Comparison of ENCODE assay signal across 19 cellular contexts in the genomic region with DNA sequence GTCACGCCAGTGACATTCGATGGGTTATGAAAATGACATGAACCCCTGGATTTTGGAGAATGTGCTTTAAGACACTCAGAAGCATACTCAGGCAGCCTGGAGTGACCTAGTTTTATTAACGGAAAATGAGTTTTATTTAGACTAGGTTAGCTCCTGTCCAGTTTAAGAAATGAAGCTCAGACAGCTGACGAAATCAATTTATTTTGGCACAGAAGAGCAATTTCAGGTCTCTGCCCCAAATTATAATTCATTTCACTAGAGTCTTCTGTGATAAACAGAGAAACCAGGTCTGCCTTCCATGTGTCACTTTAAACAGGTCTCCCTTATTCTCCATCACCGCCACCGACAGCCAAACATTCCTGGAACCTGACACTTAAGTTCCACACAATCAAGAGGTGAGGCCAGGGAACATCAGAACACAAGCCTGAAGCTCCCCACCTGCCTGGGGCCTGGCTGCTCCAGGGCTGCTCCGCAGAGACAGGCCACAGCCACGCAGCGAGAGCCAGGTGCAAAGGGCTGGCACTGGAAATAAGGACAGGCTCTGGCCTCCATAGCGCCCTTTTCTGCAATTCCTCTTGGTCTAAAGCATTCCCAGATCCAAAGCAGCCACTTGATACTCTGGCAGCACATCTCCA. TPM values are rescaled to one million over a fixed set of nuclear protein-coding genes. Genes with fewer than 3 reads are reported as not detected.
DNase-seq lines count a peak whose midpoint lies in the region; ATAC-seq and TF ChIP-seq lines count a peak whose summit lies in the region.
"Had no signal": no experiment of that assay in that cellular context is flagged by ENCODE, and none has a peak within 500 bp of the region (broad histone marks: within the 10 kb centered on the region; RNA-seq: fewer than 3 reads in every experiment).

No MANE protein-coding gene starts in this region.

- no peak overlapping the region for H3K4ac ChIP-seq in IMR-90 (ENCODE audit: low read depth, low read length)

- H3K23ac ChIP-seq in IMR-90 (ENCODE audit: low read depth, low read length) = no peak overlapping the region

- peaks cover 20% of the 10 kb centered on the region for H3K9me1 ChIP-seq in IMR-90 (ENCODE audit: insufficient read depth, low read length)

- H3K9me3 ChIP-seq in IMR-90 (ENCODE audit: control insufficient read depth, insufficient read depth, low read length) = no peaks in the 10 kb centered on the region
- no peaks in the 10 kb centered on the region for H3K9me3 ChIP-seq in prostate gland
- H3K9me3 ChIP-seq: body of pancreas, pancreas, spleen had no signal

- no peak overlapping the region for H3K4me3 ChIP-seq in IMR-90 (ENCODE audit: insufficient read depth, low read depth, low read length)
- no peak overlapping the region for H3K4me3 ChIP-seq in prostate gland
- H3K4me3 ChIP-seq: body of pancreas, K562, pancreas, spleen had no signal

- intact Hi-C loops in IMR-90 (cut with micrococcal nuclease) (no loop called here), posterior vena cava (cut with DNase I) (no loop called here), prostate gland (cut with DNase I) (no loop called here)

- H3K36me3 ChIP-seq in IMR-90 (ENCODE audit: control insufficient read depth, insufficient read depth, low read length) (peaks cover 21% of the 10 kb centered on the region), prostate gland (no peaks in the 10 kb centered on the region)
- H3K36me3 ChIP-seq: pancreas had no signal

- no peak for TF ChIP-seq RAD21 in IMR-90 (IDR thresholded peaks at IDR 0.05; ENCODE audit: low read length)

- no peak for ATAC-seq in IMR-90 (ENCODE audit: low read depth)
- ATAC-seq in HG02763 (IDR thresholded peaks at IDR 0.05; ENCODE audit: unreplicated experiment) = no peak
- ATAC-seq: activated CD4-positive, CD25-positive, alpha-beta regulatory T cell treated with anti-CD3 and anti-CD28 coated beads, Interleukin-2, amount 50 U/mL, for 24 hours; body of pancreas; K562; pancreas had no signal

- H4K20me1 ChIP-seq in IMR-90 (ENCODE audit: insufficient read depth, low read length) = peaks cover 64% of the 10 kb centered on the region

- BruUV-seq in IMR-90 (replicated peaks; lab: Mats Ljungman, UMichigan) = no TSS peak

- peaks cover 44 to 89% of the 10 kb centered on the region in 2 experiments for H3K79me1 ChIP-seq in IMR-90 (ENCODE audit: low read depth in 1 of 2, low read length in 2 of 2)

- no peak overlapping the region for H2AK5ac ChIP-seq in IMR-90 (ENCODE audit: low read depth, low read length)

- POLR2A ChIA-PET in IMR-90 (lab: Charles Lee; ENCODE audit: unreplicated experiment) = no interaction called here

- no peak for TF ChIP-seq CTCF in IMR-90 (conservative IDR thresholded peaks at IDR 0.05; ENCODE audit: low read depth, low read length)
- no peak for TF ChIP-seq CTCF in prostate gland (IDR thresholded peaks at IDR 0.05)

- no peak overlapping the region for H2BK120ac ChIP-seq in IMR-90 (ENCODE audit: low read depth, low read length)

- no peak overlapping the region for H3K4me2 ChIP-seq in IMR-90 (ENCODE audit: low read depth, low read length)

- no peak overlapping the region for H3K56ac ChIP-seq in IMR-90 (ENCODE audit: extremely low read depth, insufficient read depth, low read length)

- H2BK5ac ChIP-seq in IMR-90 (ENCODE audit: low read depth, low read length, poor library complexity, severe bottlenecking) = no peak overlapping the region

- H3K18ac ChIP-seq in IMR-90 (ENCODE audit: low read depth, low read length) = no peak overlapping the region

- in situ Hi-C loops in IMR-90 (cut with MboI; ENCODE audit: low sequenced_read_pairs) = no loop called here

- no peak overlapping the region for H3K9ac ChIP-seq in IMR-90 (ENCODE audit: low read depth, low read length)

- no peak overlapping the region for H2BK20ac ChIP-seq in IMR-90 (ENCODE audit: low read depth, low read length)

- H4K8ac ChIP-seq in IMR-90 (ENCODE audit: low read depth in 2 of 2, low read length in 2 of 2) = no peak overlapping the region

- dilution Hi-C loops in IMR-90 (cut with HindIII; ENCODE audit: low sequenced_read_pairs, unreplicated experiment) = no loop called here

- 100% methylated on average over 1 of the region's 10 CpGs; no CpG with 5 or more reads in 1 of the 2 experiments for WGBS in IMR-90 (ENCODE audit: extremely low coverage in 2 of 2, insufficient read length in 1 of 2), 2 experiments
- WGBS in prostate gland = 79% methylated on average over 10 of the region's 10 CpGs

- DNase-seq in IMR-90 (no peak), NCI-H2196 treated with DMSO at 0.1 percent for 48 hours (lab: John Stamatoyannopoulos, UW; ENCODE audit: unreplicated experiment) (peak; percentile 11), cerebellar cortex (ENCODE audit: low spot score) (peak; percentile 63), posterior vena cava (ENCODE audit: low spot score) (peak; percentile 57), middle frontal gyrus (ENCODE audit: extremely low spot score, low spot score) (no peak), RKO (ENCODE audit: low spot score) (no peak), prostate gland (ENCODE audit: low spot score) (no peak)
- DNase-seq: activated naive CD4-positive, alpha-beta T cell treated with anti-CD3 and anti-CD28 coated beads, Interleukin-2, amount 10 ng/mL, durations not matched to agents 7 days and 5 days; AML-193; body of pancreas; HFFc6; hippocampal formation; kidney glomerular epithelial cell; NCI-H69; pancreas; spleen had no signal

- H2AK9ac ChIP-seq in IMR-90 (replicated peaks; ENCODE audit: low read depth, low read length, poor library complexity) = peak overlapping the region; percentile 55

- CTCF ChIA-PET in IMR-90 (lab: Yijun Ruan, JAX) = interaction anchor here (0.7 kb wide), 1 partner anchor 10 kb away, joined by 5 read pairs; no protein-coding TSS in a partner anchor

- H3K14ac ChIP-seq in IMR-90 (replicated peaks; ENCODE audit: low read depth, low read length) = no peak overlapping the region

- H3K27ac ChIP-seq in IMR-90 (ENCODE audit: insufficient read depth, low read length) (no peak overlapping the region), prostate gland (no peak overlapping the region)
- H3K27ac ChIP-seq: body of pancreas, pancreas had no signal

- H3K4me1 ChIP-seq in IMR-90 (ENCODE audit: control insufficient read depth, insufficient read depth, low read length) (peaks cover 2% of the 10 kb centered on the region; the same call in 1 of the 2 replicates), prostate gland (replicated peaks) (peaks cover 4% of the 10 kb centered on the region)
- H3K4me1 ChIP-seq: body of pancreas, pancreas had no signal

- no peak for TF ChIP-seq POLR2A in IMR-90 (IDR thresholded peaks at IDR 0.05; ENCODE audit: low read depth, low read length)
- no peak for TF ChIP-seq POLR2A in prostate gland (IDR thresholded peaks at IDR 0.05)

- H2AFZ ChIP-seq in IMR-90 (replicated peaks; ENCODE audit: low read length, poor library complexity) = no peak overlapping the region

- H4K91ac ChIP-seq in IMR-90 (ENCODE audit: insufficient read depth, low read depth, low read length) = no peak overlapping the region

- H4K5ac ChIP-seq in IMR-90 (ENCODE audit: low read depth, low read length) = no peak overlapping the region

- H3K27me3 ChIP-seq in IMR-90 (ENCODE audit: control insufficient read depth, insufficient read depth, low read length) = no peaks in the 10 kb centered on the region
- H3K27me3 ChIP-seq in prostate gland (replicated peaks; ENCODE audit: insufficient read depth) = no peaks in the 10 kb centered on the region
- H3K27me3 ChIP-seq: body of pancreas, pancreas, spleen had no signal

- no peak overlapping the region for H2BK15ac ChIP-seq in IMR-90 (ENCODE audit: low read depth, low read length)

TF ChIP-seq in IMR-90, 13 proteins besides CTCF, POLR2A, EP300 and RAD21:
- TF ChIP-seq SMC3 (IDR thresholded peaks at IDR 0.05; ENCODE audit: low read depth, low read length) (no peak), CEBPB (IDR thresholded peaks at IDR 0.05; ENCODE audit: low read depth, low read length) (no peak), BHLHE40 (IDR thresholded peaks at IDR 0.05; ENCODE audit: low read depth, low read length) (no peak)

RNA-seq across cellular contexts. Expression of a gene that starts 49.9 kb away (rescaled TPM):
- total RNA-seq in IMR-90 (2012; rRNA removed) (94.5 and 94.7 TPM in 2 replicates), posterior vena cava (10 to 100 TPM; 47.4 to 56.7 TPM), prostate gland (10 to 100 TPM; 29.4 to 46.6 TPM)
- polyA plus RNA-seq in IMR-90 (2012; rRNA removed) = 54.5 and 60.2 TPM in 2 replicates
- polyA plus RNA-seq in IMR-90 (2012; cell fraction: cytosol; rRNA removed) = 39.0 and 52.2 TPM in 2 replicates
- polyA plus RNA-seq in IMR-90 (2012; cell fraction: nucleus; rRNA removed; ENCODE audit: low replicate concordance) = 26.0 and 27.4 TPM in 2 replicates

Comparison
In these comparisons a context has a peak if more than half of its experiments do, and no peak if none do; other contexts are left out.
1. DNase-seq: peak in NCI-H2196 treated with DMSO at 0.1 percent for 48 hours (single experiment), cerebellar cortex (single experiment) and posterior vena cava (single experiment); none in IMR-90 (single experiment), middle frontal gyrus (single experiment), RKO (single experiment) and prostate gland (single experiment).